Comparison of ENCODE assay signal across 8 cellular contexts in genomic region chr20:45044084-45044573, GRCh38.
DNase-seq lines count a peak whose midpoint lies in the region; ATAC-seq and TF ChIP-seq lines count a peak whose summit lies in the region.

No MANE protein-coding gene starts in this region.

- H3K27ac Mint-ChIP-seq in stimulated activated effector memory CD8-positive, alpha-beta T cell treated with anti-CD3 and anti-CD28 coated beads, Interleukin-12 subunit alpha, Interleukin-12 subunit beta, amount 100 ng/mL, for 72 hours = peak overlapping the region; percentile 79

- peaks cover 64% of the 10 kb centered on the region for H3K4me1 Mint-ChIP-seq in stimulated activated effector memory CD8-positive, alpha-beta T cell treated with anti-CD3 and anti-CD28 coated beads, Interleukin-12 subunit alpha, Interleukin-12 subunit beta, amount 100 ng/mL, for 72 hours

- H3K4me3 ChIP-seq in brain microvascular endothelial cell (ENCODE audit: low read depth, low read length) = no peak overlapping the region

- peaks cover 98% of the 10 kb centered on the region for H3K36me3 Mint-ChIP-seq in stimulated activated effector memory CD8-positive, alpha-beta T cell treated with anti-CD3 and anti-CD28 coated beads, Interleukin-12 subunit alpha, Interleukin-12 subunit beta, amount 100 ng/mL, for 72 hours

- H3K4me3 Mint-ChIP-seq in stimulated activated effector memory CD8-positive, alpha-beta T cell treated with anti-CD3 and anti-CD28 coated beads, Interleukin-12 subunit alpha, Interleukin-12 subunit beta, amount 100 ng/mL, for 72 hours = no peak overlapping the region

- no peaks in the 10 kb centered on the region for H3K27me3 ChIP-seq in brain microvascular endothelial cell (replicated peaks)

- peak; percentile 81 for ATAC-seq in stimulated activated effector memory CD8-positive, alpha-beta T cell treated with anti-CD3 and anti-CD28 coated beads, Interleukin-12 subunit alpha, Interleukin-12 subunit beta, amount 100 ng/mL, for 72 hours
- ATAC-seq in HG03520 (IDR thresholded peaks at IDR 0.05; ENCODE audit: unreplicated experiment) = no peak

- H3K36me3 ChIP-seq in brain microvascular endothelial cell (replicated peaks) = no peaks in the 10 kb centered on the region

- no peaks in the 10 kb centered on the region for H3K9me3 Mint-ChIP-seq in stimulated activated effector memory CD8-positive, alpha-beta T cell treated with anti-CD3 and anti-CD28 coated beads, Interleukin-12 subunit alpha, Interleukin-12 subunit beta, amount 100 ng/mL, for 72 hours

- H3K27ac ChIP-seq in RWPE1 (peak overlapping the region; percentile 32; the same call in 1 of the 2 replicates), brain microvascular endothelial cell (no peak overlapping the region)

- POLR2A ChIA-PET in RWPE1 (lab: Yijun Ruan, JAX; ENCODE audit: low non-redundant PET) = no interaction called here

- CTCF ChIA-PET in RWPE1 (lab: Yijun Ruan, JAX) = interaction anchor here (0.5 to 4.1 kb wide), 61 partner anchors 9 to 1859 kb away, joined by 3 to 171 read pairs (median 6); partner anchors contain the start of gene KCNS1

- peak; percentile 99 for TF ChIP-seq CTCF in RWPE1 (conservative IDR thresholded peaks at IDR 0.05; ENCODE audit: low read depth)
- peak; percentile 86 for TF ChIP-seq CTCF in brain microvascular endothelial cell (IDR thresholded peaks at IDR 0.05; ENCODE audit: low read depth, low read length, missing control alignments)

- peak; percentile 33 for DNase-seq in stimulated activated CD8-positive, alpha-beta memory T cell treated with anti-CD3 and anti-CD28 coated beads, Interleukin-12 subunit alpha, Interleukin-12 subunit beta, amount 100 ng/mL, for 1 hour (ENCODE audit: low read depth)
- no peak for DNase-seq in stimulated activated CD8-positive, alpha-beta memory T cell treated with anti-CD3 and anti-CD28 coated beads, Interleukin-4, amount 100 ng/mL, for 48 hours
- DNase-seq in LoVo (ENCODE audit: low spot score) (peak; percentile 62), RWPE1 (ENCODE audit: low spot score) (peak; percentile 74), brain microvascular endothelial cell (peak; percentile 60), iPS-NIHi7 (ENCODE audit: extremely low spot score) (peak; percentile 67)
- DNase-seq in stimulated activated effector memory CD8-positive, alpha-beta T cell treated with anti-CD3 and anti-CD28 coated beads, Interleukin-12 subunit alpha, Interleukin-12 subunit beta, amount 100 ng/mL, for 72 hours (ENCODE audit: low spot score in 2 of 2) = peak in 1 of 2 donors; percentile 25

- in situ Hi-C loops in brain microvascular endothelial cell (cut with HindIII; ENCODE audit: low pct_ligation_motif_present, low sequenced_read_pairs) = no loop called here
